ENCODE assay signal across 18 cellular contexts in genomic region chr12:26847431-26847830, GRCh38.
"Had no signal": no experiment of that assay in that cellular context is flagged by ENCODE, and none has a peak within 500 bp of the region (broad histone marks: within the 10 kb centered on the region; RNA-seq: fewer than 3 reads in every experiment).

No MANE protein-coding gene starts in this region.

- H3K4me1 Mint-ChIP-seq: immature natural killer cell, natural killer cell, neural crest cell had no signal

- H3K4me3 ChIP-seq: esophagus muscularis mucosa, gastrocnemius medialis, right atrium auricular region, sigmoid colon, skin epidermis, tibial artery, upper lobe of right lung had no signal

- H3K36me3 Mint-ChIP-seq: immature natural killer cell, mesothelial cell of epicardium, natural killer cell had no signal

- H3K27me3 ChIP-seq: esophagus muscularis mucosa, gastrocnemius medialis, right atrium auricular region, sigmoid colon, tibial artery, upper lobe of right lung had no signal

- H3K9me3 Mint-ChIP-seq: dendritic cell treated with granulocyte-macrophage colony-stimulating factor and Interleukin-4, amounts not matched to agents 40 ng/mL and 50 ng/mL, for 4 days; effector memory CD8-positive, alpha-beta T cell; immature natural killer cell; mesothelial cell of epicardium; natural killer cell; neural crest cell had no signal

- H3K36me3 ChIP-seq: esophagus muscularis mucosa, gastrocnemius medialis, right atrium auricular region, sigmoid colon, tibial artery, upper lobe of right lung had no signal

- H3K4me3 Mint-ChIP-seq: dendritic cell treated with granulocyte-macrophage colony-stimulating factor and Interleukin-4, amounts not matched to agents 40 ng/mL and 50 ng/mL, for 4 days; effector memory CD8-positive, alpha-beta T cell; immature natural killer cell; mesothelial cell of epicardium; natural killer cell; neural crest cell had no signal

- H3K9me3 ChIP-seq: esophagus muscularis mucosa, gastrocnemius medialis, right atrium auricular region, sigmoid colon, tibial artery, upper lobe of right lung had no signal

- DNase-seq: cerebellar nuclear complex; effector memory CD8-positive, alpha-beta T cell; gastrocnemius medialis; immature natural killer cell; natural killer cell; posterior cingulate gyrus; sigmoid colon; stimulated activated CD4-positive, alpha-beta T cell treated with anti-CD3 and anti-CD28 coated beads, Interleukin-2, amount 100 ng/mL, for 48 hours; stimulated activated naive CD4-positive, alpha-beta T cell treated with Interleukin-2 at 50 U/mL for 16 hours; tibial artery; upper lobe of right lung had no signal

- H3K27ac Mint-ChIP-seq: dendritic cell treated with granulocyte-macrophage colony-stimulating factor and Interleukin-4, amounts not matched to agents 40 ng/mL and 50 ng/mL, for 4 days; effector memory CD8-positive, alpha-beta T cell; immature natural killer cell; natural killer cell had no signal

- ATAC-seq: effector memory CD8-positive, alpha-beta T cell; gastrocnemius medialis; natural killer cell; upper lobe of right lung had no signal

- H3K27ac ChIP-seq: epithelial cell of prostate, esophagus muscularis mucosa, gastrocnemius medialis, right atrium auricular region, sigmoid colon, skin epidermis, tibial artery had no signal
